ENCODE assay signal across 8 cellular contexts in genomic region chr1:8880068-8880676, GRCh38. TPM values are rescaled to one million over a fixed set of nuclear protein-coding genes. Genes with fewer than 3 reads are reported as not detected.
DNase-seq lines count a peak whose midpoint lies in the region; ATAC-seq and TF ChIP-seq lines count a peak whose summit lies in the region.

No MANE protein-coding gene starts in this region.

- H3K9me3 ChIP-seq in HEK293 (ENCODE audit: control insufficient read depth, insufficient read depth, low read depth, low read length) (no peaks in the 10 kb centered on the region), lower lobe of right lung (no peaks in the 10 kb centered on the region), tibial artery (no peaks in the 10 kb centered on the region)

- DNase-seq in SKM-1 (lab: John Stamatoyannopoulos, UW; ENCODE audit: unreplicated experiment): peak; percentile 80
- DNase-seq in coronary artery (ENCODE audit: low spot score): no peak
- DNase-seq in lower lobe of right lung: no peak
- peak; percentile 86 to 87 for DNase-seq in tibial artery
- DNase-seq in DMS153 treated with DMSO at 0.1 percent for 48 hours (lab: John Stamatoyannopoulos, UW; ENCODE audit: unreplicated experiment): no peak

- CTCF ChIA-PET in HEK293 (lab: Yijun Ruan, JAX): interaction anchor here (0.5 to 1.0 kb wide), 6 partner anchors 21 to 615 kb away, joined by 3 to 5 read pairs (median 3); no protein-coding TSS in a partner anchor

- no peaks in the 10 kb centered on the region for H3K27me3 ChIP-seq in lower lobe of right lung (ENCODE audit: low read depth)
- no peaks in the 10 kb centered on the region for H3K27me3 ChIP-seq in tibial artery

- H3K4me3 ChIP-seq in HEK293 (ENCODE audit: low read depth, low read length) (no peak overlapping the region), coronary artery (no peak overlapping the region), lower lobe of right lung (no peak overlapping the region), tibial artery (no peak overlapping the region)

- H3K36me3 ChIP-seq in HEK293 (ENCODE audit: control insufficient read depth in 2 of 2, insufficient read depth in 1 of 2, low read length in 2 of 2) (peaks cover 10 to 24% of the 10 kb centered on the region in 2 experiments; a peak in 2 of 3 replicates), lower lobe of right lung (peaks cover 7% of the 10 kb centered on the region), tibial artery (no peaks in the 10 kb centered on the region)

- H3K4me1 ChIP-seq in HEK293 (ENCODE audit: control insufficient read depth, insufficient read depth, low read length) (peaks cover 12% of the 10 kb centered on the region), lower lobe of right lung (peaks cover 38% of the 10 kb centered on the region), tibial artery (peaks cover 0 to 47% (median 39%) of the 10 kb centered on the region in 4 donors)

- TF ChIP-seq CTCF in C4-2B (conservative IDR thresholded peaks at IDR 0.05) (no peak), HEK293 (tag by site-specific recombination; IDR thresholded peaks at IDR 0.05) (no peak), coronary artery (IDR thresholded peaks at IDR 0.05) (no peak), lower lobe of right lung (IDR thresholded peaks at IDR 0.05) (no peak), tibial artery (IDR thresholded peaks at IDR 0.05) (no peak)

- H3K27ac ChIP-seq in C4-2B: peak overlapping the region; percentile 99
- peak overlapping the region; percentile 91; the same call in 1 of the 2 replicates for H3K27ac ChIP-seq in HEK293 (ENCODE audit: extremely low read depth, low read depth, low read length)
- H3K27ac ChIP-seq in coronary artery: peak overlapping the region; percentile 77 to 84
- H3K27ac ChIP-seq in lower lobe of right lung: peak overlapping the region; percentile 99
- H3K27ac ChIP-seq in tibial artery: peak overlapping the region; percentile 97 to 99

- ATAC-seq in lower lobe of right lung (peak; percentile 21 to 57), GM21526 (IDR thresholded peaks at IDR 0.05; ENCODE audit: low FRiP score, unreplicated experiment) (no peak)

- POLR2A ChIA-PET in HEK293 (lab: Yijun Ruan, JAX): interaction anchor here (0.7 to 0.9 kb wide), 4 partner anchors 15 to 456 kb away, joined by 3 to 5 read pairs (median 3); no protein-coding TSS in a partner anchor

- intact Hi-C loops in lower lobe of right lung (cut with DNase I) (no loop called here), tibial artery (cut with DNase I; ENCODE audit: low total_unique reads) (no loop called here)

TF ChIP-seq in HEK293, 187 proteins besides CTCF, POLR2A, EP300 and RAD21 (continues in another document):
- TF ChIP-seq, protein P1, sequence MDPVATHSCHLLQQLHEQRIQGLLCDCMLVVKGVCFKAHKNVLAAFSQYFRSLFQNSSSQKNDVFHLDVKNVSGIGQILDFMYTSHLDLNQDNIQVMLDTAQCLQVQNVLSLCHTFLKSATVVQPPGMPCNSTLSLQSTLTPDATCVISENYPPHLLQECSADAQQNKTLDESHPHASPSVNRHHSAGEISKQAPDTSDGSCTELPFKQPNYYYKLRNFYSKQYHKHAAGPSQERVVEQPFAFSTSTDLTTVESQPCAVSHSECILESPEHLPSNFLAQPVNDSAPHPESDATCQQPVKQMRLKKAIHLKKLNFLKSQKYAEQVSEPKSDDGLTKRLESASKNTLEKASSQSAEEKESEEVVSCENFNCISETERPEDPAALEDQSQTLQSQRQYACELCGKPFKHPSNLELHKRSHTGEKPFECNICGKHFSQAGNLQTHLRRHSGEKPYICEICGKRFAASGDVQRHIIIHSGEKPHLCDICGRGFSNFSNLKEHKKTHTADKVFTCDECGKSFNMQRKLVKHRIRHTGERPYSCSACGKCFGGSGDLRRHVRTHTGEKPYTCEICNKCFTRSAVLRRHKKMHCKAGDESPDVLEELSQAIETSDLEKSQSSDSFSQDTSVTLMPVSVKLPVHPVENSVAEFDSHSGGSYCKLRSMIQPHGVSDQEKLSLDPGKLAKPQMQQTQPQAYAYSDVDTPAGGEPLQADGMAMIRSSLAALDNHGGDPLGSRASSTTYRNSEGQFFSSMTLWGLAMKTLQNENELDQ (tag by site-specific recombination; IDR thresholded peaks at IDR 0.05; ENCODE audit: low read depth): no peak
- TF ChIP-seq ZNF266 (tag by site-specific recombination; IDR thresholded peaks at IDR 0.05; ENCODE audit: low read depth): no peak
- no peak for TF ChIP-seq HOXC10 (CRISPR knock-in tag; IDR thresholded peaks at IDR 0.05)
- TF ChIP-seq ZNF585B (tag by site-specific recombination; IDR thresholded peaks at IDR 0.05): no peak
- TF ChIP-seq, protein P2, sequence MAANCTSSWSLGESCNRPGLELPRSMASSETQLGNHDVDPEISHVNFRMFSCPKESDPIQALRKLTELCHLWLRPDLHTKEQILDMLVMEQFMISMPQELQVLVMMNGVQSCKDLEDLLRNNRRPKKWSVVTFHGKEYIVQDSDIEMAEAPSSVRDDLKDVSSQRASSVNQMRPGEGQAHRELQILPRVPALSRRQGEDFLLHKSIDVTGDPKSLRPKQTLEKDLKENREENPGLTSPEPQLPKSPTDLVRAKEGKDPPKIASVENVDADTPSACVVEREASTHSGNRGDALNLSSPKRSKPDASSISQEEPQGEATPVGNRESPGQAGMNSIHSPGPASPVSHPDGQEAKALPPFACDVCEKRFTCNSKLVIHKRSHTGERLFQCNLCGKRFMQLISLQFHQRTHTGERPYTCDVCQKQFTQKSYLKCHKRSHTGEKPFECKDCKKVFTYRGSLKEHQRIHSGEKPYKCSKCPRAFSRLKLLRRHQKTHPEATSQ (tag by site-specific recombination; IDR thresholded peaks at IDR 0.05): no peak
- TF ChIP-seq ZNF48 (tag by site-specific recombination; IDR thresholded peaks at IDR 0.05): no peak
- TF ChIP-seq ZXDB (tag by site-specific recombination; IDR thresholded peaks at IDR 0.05): peak; percentile 21; the same call in 1 of the 2 replicates
- no peak for TF ChIP-seq ZNF843 (tag by site-specific recombination; IDR thresholded peaks at IDR 0.05)
- no peak for TF ChIP-seq MEIS1 (CRISPR knock-in tag; IDR thresholded peaks at IDR 0.05; ENCODE audit: borderline replicate concordance)
- TF ChIP-seq ZNF660 (tag by site-specific recombination; IDR thresholded peaks at IDR 0.05): peak; percentile 25; the same call in 1 of the 2 replicates
- TF ChIP-seq, protein P3, sequence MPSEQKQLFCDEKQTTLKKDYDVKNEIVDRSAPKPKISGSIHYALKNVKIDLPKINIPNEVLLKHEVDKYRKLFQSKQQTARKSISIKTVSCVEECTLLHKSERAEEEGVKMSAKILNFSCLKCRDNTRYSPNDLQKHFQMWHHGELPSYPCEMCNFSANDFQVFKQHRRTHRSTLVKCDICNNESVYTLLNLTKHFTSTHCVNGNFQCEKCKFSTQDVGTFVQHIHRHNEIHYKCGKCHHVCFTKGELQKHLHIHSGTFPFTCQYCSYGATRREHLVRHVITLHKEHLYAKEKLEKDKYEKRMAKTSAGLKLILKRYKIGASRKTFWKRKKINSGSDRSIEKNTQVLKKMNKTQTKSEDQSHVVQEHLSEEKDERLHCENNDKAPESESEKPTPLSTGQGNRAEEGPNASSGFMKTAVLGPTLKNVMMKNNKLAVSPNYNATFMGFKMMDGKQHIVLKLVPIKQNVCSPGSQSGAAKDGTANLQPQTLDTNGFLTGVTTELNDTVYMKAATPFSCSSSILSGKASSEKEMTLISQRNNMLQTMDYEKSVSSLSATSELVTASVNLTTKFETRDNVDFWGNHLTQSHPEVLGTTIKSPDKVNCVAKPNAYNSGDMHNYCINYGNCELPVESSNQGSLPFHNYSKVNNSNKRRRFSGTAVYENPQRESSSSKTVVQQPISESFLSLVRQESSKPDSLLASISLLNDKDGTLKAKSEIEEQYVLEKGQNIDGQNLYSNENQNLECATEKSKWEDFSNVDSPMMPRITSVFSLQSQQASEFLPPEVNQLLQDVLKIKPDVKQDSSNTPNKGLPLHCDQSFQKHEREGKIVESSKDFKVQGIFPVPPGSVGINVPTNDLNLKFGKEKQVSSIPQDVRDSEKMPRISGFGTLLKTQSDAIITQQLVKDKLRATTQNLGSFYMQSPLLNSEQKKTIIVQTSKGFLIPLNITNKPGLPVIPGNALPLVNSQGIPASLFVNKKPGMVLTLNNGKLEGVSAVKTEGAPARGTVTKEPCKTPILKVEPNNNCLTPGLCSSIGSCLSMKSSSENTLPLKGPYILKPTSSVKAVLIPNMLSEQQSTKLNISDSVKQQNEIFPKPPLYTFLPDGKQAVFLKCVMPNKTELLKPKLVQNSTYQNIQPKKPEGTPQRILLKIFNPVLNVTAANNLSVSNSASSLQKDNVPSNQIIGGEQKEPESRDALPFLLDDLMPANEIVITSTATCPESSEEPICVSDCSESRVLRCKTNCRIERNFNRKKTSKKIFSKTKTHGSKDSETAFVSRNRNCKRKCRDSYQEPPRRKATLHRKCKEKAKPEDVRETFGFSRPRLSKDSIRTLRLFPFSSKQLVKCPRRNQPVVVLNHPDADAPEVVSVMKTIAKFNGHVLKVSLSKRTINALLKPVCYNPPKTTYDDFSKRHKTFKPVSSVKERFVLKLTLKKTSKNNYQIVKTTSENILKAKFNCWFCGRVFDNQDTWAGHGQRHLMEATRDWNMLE (tag by site-specific recombination; conservative IDR thresholded peaks at IDR 0.05; ENCODE audit: low read depth): no peak
- peak; percentile 19 for TF ChIP-seq ZNF335 (tag by site-specific recombination; conservative IDR thresholded peaks at IDR 0.05)
- no peak for TF ChIP-seq ZNF677 (tag by site-specific recombination; IDR thresholded peaks at IDR 0.05)
- no peak for TF ChIP-seq ZNF776 (tag by site-specific recombination; IDR thresholded peaks at IDR 0.05; ENCODE audit: borderline replicate concordance)
- no peak for TF ChIP-seq ZNF529 (tag by site-specific recombination; IDR thresholded peaks at IDR 0.05; ENCODE audit: insufficient replicate concordance)
- TF ChIP-seq ZNF580 (tag by site-specific recombination; IDR thresholded peaks at IDR 0.05): no peak

RNA-seq across cellular contexts. Expression of gene ENO1, which starts 1.7 kb away (rescaled TPM):
- 580 TPM for total RNA-seq in lower lobe of right lung

Comparison
In these comparisons a context has a peak if more than half of its experiments do, and no peak if none do; other contexts are left out.
1. DNase-seq: peak in SKM-1 (single experiment) and tibial artery (2 of 2); none in coronary artery (single experiment), lower lobe of right lung (single experiment) and DMS153 treated with DMSO at 0.1 percent for 48 hours (single experiment).
2. Peak in every context shown above with its lines, with median percentiles within 50 percentile points of each other: H3K27ac ChIP-seq.